In genomic region chr3:69085543-69086132, GRCh38 we compare ENCODE assay signal across 1 cellular context.
TF ChIP-seq lines count a peak whose summit lies in the region.

No MANE protein-coding gene starts in this region.

TF ChIP-seq in K562, 482 proteins besides CTCF, POLR2A, EP300 and RAD21:
- TF ChIP-seq E2F6 (IDR thresholded peaks at IDR 0.05; ENCODE audit: borderline replicate concordance in 1 of 2, extremely low read depth in 1 of 2, insufficient read depth in 1 of 2, insufficient read length in 1 of 2, low read depth in 1 of 2, low read length in 1 of 2, poor library complexity in 1 of 2, severe bottlenecking in 1 of 2) (peak in 1 of 2 experiments; percentile 7), CBX3 (IDR thresholded peaks at IDR 0.05; ENCODE audit: borderline replicate concordance in 1 of 2, low read length in 2 of 2) (no peak)
